In the genomic region with DNA sequence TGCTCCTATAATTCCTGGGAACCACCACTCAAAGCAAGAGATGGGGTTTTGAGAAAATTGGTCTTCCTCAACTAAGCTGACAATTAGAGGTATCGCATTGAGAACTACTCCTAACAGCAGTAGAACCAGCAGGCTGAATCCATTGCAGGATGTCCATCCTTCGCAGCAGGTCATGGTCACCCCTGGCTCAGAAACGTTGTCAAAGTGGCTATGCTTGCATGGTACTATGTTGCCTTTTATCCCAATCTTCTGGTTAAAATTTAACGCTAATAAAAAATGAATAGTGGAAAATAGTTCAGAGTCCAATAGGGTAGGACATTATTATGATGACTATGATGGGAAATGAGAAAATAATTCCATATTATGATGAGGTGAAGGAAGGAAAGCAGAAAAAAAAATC, we compare ENCODE assay signal across 24 cellular contexts. TPM values are rescaled to one million over a fixed set of nuclear protein-coding genes. Genes with fewer than 3 reads are reported as not detected.
"Had no signal": no experiment of that assay in that cellular context is flagged by ENCODE, and none has a peak within 500 bp of the region (broad histone marks: within the 10 kb centered on the region; RNA-seq: fewer than 3 reads in every experiment).

A gene with protein sequence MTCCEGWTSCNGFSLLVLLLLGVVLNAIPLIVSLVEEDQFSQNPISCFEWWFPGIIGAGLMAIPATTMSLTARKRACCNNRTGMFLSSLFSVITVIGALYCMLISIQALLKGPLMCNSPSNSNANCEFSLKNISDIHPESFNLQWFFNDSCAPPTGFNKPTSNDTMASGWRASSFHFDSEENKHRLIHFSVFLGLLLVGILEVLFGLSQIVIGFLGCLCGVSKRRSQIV (minus strand): TSS at position 212 of the 400 bp plus-strand sequence. CDS start 38 bp downstream, at position 174.

- DNase-seq: activated CD4-positive, alpha-beta T cell treated with anti-CD3 and anti-CD28 coated beads, Interleukin-2, amount 10 ng/mL, durations not matched to agents 24 days and 14 days; activated CD8-positive, alpha-beta T cell treated with anti-CD3 and anti-CD28 coated beads for 36 hours; activated naive CD4-positive, alpha-beta T cell treated with Interleukin-2 at 50 U/mL for 16 hours; activated T-cell treated with anti-CD3 and anti-CD28 coated beads, Interleukin-2, amount 50 U/mL, for 1 hour; endodermal cell; hippocampal formation; islet precursor cell; lower lobe of right lung; midbrain; right lobe of liver; stimulated activated CD4-positive, alpha-beta T cell treated with anti-CD3 and anti-CD28 coated beads, Interleukin-4, amount 100 ng/mL, for 24 hours; T1000 had no signal

- H3K4me1 ChIP-seq: ascending aorta, foreskin keratinocyte, lower lobe of right lung had no signal

- H3K27ac Mint-ChIP-seq: activated CD4-positive, alpha-beta T cell treated with anti-CD3 and anti-CD28 coated beads, Interleukin-2, amount 10 ng/mL, durations not matched to agents 24 days and 14 days; activated CD8-positive, alpha-beta T cell treated with anti-CD3 and anti-CD28 coated beads for 36 hours; activated T-helper 17 cell treated with anti-CD3 and anti-CD28 coated beads, Interleukin-2, amount 50 U/mL, for 72 hours; endodermal cell; stimulated activated effector memory CD8-positive, alpha-beta T cell treated with anti-CD3 and anti-CD28 coated beads, Interleukin-12 subunit alpha, Interleukin-12 subunit beta, amount 100 ng/mL, for 72 hours had no signal

- H3K4me3 ChIP-seq: ascending aorta, lower lobe of right lung, right lobe of liver had no signal

- H3K27me3 Mint-ChIP-seq: activated CD4-positive, alpha-beta T cell treated with anti-CD3 and anti-CD28 coated beads, Interleukin-2, amount 10 ng/mL, durations not matched to agents 24 days and 14 days had no signal

- H3K27me3 ChIP-seq: ascending aorta, foreskin keratinocyte, right lobe of liver had no signal

- H3K36me3 ChIP-seq: ascending aorta, lower lobe of right lung, right lobe of liver had no signal

- H3K27ac ChIP-seq: ascending aorta, foreskin keratinocyte, lower lobe of right lung, right lobe of liver had no signal

- H3K4me1 Mint-ChIP-seq: stimulated activated effector memory CD8-positive, alpha-beta T cell treated with anti-CD3 and anti-CD28 coated beads, Interleukin-12 subunit alpha, Interleukin-12 subunit beta, amount 100 ng/mL, for 72 hours had no signal

- H3K4me3 Mint-ChIP-seq: activated CD4-positive, alpha-beta T cell treated with anti-CD3 and anti-CD28 coated beads, Interleukin-2, amount 10 ng/mL, durations not matched to agents 24 days and 14 days; activated CD8-positive, alpha-beta T cell treated with anti-CD3 and anti-CD28 coated beads for 36 hours; activated T-helper 17 cell treated with anti-CD3 and anti-CD28 coated beads, Interleukin-2, amount 50 U/mL, for 72 hours; endodermal cell; neural crest cell; stimulated activated effector memory CD8-positive, alpha-beta T cell treated with anti-CD3 and anti-CD28 coated beads, Interleukin-12 subunit alpha, Interleukin-12 subunit beta, amount 100 ng/mL, for 72 hours had no signal

- H3K36me3 Mint-ChIP-seq: stimulated activated effector memory CD8-positive, alpha-beta T cell treated with anti-CD3 and anti-CD28 coated beads, Interleukin-12 subunit alpha, Interleukin-12 subunit beta, amount 100 ng/mL, for 72 hours had no signal

- H3K9me3 ChIP-seq: ascending aorta, lower lobe of right lung, right lobe of liver had no signal

- H3K9me3 Mint-ChIP-seq: activated T-helper 17 cell treated with anti-CD3 and anti-CD28 coated beads, Interleukin-2, amount 50 U/mL, for 72 hours; endodermal cell; neural crest cell; stimulated activated effector memory CD8-positive, alpha-beta T cell treated with anti-CD3 and anti-CD28 coated beads, Interleukin-12 subunit alpha, Interleukin-12 subunit beta, amount 100 ng/mL, for 72 hours had no signal

- ATAC-seq: activated CD8-positive, alpha-beta T cell treated with anti-CD3 and anti-CD28 coated beads for 36 hours; activated T-helper 17 cell treated with anti-CD3 and anti-CD28 coated beads, Interleukin-2, amount 50 U/mL, for 72 hours; lower lobe of right lung; right lobe of liver; stimulated activated effector memory CD8-positive, alpha-beta T cell treated with anti-CD3 and anti-CD28 coated beads, Interleukin-12 subunit alpha, Interleukin-12 subunit beta, amount 100 ng/mL, for 72 hours had no signal

RNA-seq across cellular contexts. Expression of the gene that starts here (rescaled TPM):
- total RNA-seq: activated CD4-positive, alpha-beta T cell treated with anti-CD3 and anti-CD28 coated beads, Interleukin-2, amount 10 ng/mL, durations not matched to agents 24 days and 14 days; activated CD8-positive, alpha-beta T cell treated with anti-CD3 and anti-CD28 coated beads for 36 hours; activated T-helper 17 cell treated with anti-CD3 and anti-CD28 coated beads, Interleukin-2, amount 50 U/mL, for 72 hours; ascending aorta; chondrocyte; dermis microvascular lymphatic vessel endothelial cell; endodermal cell; epithelial cell of proximal tubule; fibroblast of lung; foreskin keratinocyte; lower lobe of right lung; neural crest cell; osteocyte; right lobe of liver; T-helper 1 cell treated with Interleukin-12 subunit alpha and Interleukin-12 subunit beta and Interleukin-4 antibody, amounts not matched to agents 30 ng/mL and 1 ng/mL, for 36 hours; urinary bladder had no signal
- polyA plus RNA-seq: foreskin keratinocyte, urinary bladder had no signal
